1 cellular context compared by ENCODE assay signal in the genomic region with DNA sequence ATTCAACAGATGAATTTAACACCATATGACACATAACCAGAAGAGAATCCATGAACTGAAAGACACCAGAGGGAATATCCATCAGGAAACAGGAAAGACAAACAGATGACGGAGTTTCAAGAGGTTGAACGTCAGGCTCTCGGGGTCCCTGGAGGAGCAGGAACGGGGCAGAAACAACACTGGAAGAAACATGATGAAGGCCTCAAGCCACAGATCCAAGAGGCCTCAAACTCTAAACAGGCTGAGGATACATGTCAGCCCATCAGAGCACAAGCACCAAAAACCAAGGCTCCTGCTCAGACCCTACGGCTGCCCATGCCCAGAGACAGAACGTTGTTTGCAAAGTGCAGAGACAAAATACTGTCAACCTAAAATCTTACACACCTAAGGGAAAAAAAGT.
TF ChIP-seq lines count a peak whose summit lies in the region.

No MANE protein-coding gene starts in this region.

TF ChIP-seq in IMR-90, 13 proteins besides CTCF, POLR2A, EP300 and RAD21 (continued from another document):
- TF ChIP-seq MAZ (IDR thresholded peaks at IDR 0.05; ENCODE audit: borderline replicate concordance, low read depth, low read length) (no peak), CEBPB (IDR thresholded peaks at IDR 0.05; ENCODE audit: low read depth, low read length) (no peak), CHD1 (IDR thresholded peaks at IDR 0.05; ENCODE audit: low read depth, low read length) (no peak), BHLHE40 (IDR thresholded peaks at IDR 0.05; ENCODE audit: low read depth, low read length) (no peak), MXI1 (IDR thresholded peaks at IDR 0.05; ENCODE audit: borderline replicate concordance, low read depth, low read length) (no peak), MAFK (IDR thresholded peaks at IDR 0.05; ENCODE audit: low read depth, low read length) (no peak)
- TF ChIP-seq, protein P1, sequence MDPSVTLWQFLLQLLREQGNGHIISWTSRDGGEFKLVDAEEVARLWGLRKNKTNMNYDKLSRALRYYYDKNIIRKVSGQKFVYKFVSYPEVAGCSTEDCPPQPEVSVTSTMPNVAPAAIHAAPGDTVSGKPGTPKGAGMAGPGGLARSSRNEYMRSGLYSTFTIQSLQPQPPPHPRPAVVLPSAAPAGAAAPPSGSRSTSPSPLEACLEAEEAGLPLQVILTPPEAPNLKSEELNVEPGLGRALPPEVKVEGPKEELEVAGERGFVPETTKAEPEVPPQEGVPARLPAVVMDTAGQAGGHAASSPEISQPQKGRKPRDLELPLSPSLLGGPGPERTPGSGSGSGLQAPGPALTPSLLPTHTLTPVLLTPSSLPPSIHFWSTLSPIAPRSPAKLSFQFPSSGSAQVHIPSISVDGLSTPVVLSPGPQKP (IDR thresholded peaks at IDR 0.05; ENCODE audit: borderline replicate concordance, low read depth, low read length) = no peak
TF ChIP-seq in IMR-90: peak in this region for 0.
